Comparison of ENCODE assay signal across 10 cellular contexts in the genomic region with DNA sequence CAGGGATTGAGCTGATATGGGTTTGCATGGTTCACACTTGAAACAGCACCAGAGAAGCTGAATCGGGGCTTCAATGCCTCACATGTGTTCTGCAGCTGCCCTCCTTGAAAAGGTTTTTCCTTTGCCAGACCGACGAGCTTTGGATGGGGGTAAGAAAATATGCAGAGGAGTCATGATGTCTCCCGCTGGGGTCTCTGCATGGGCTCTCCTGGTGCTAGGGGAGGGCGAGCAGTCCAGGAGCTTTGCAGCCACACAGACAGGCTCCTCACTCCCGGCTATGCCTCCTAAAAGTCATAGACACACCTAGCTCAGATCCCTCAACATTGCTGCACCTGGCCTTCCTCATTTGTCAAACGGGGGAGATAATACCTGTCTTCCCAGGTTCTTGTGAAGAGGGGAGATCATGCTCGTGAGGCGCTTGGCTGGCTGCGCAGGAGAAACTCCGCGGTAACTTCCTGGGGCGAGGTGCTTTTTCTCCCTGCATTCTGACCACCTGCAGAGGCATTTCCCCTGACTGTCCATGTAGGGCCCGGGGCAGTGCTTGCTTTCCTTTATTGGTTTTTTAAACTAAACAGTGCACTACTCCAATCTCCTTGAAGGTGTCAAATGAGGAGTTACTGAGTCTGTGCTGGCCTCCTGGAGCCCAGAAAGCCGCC.
A peak's percentile ranks its signal among the peaks of the same experiment; 100 is the strongest.
DNase-seq lines count a peak whose midpoint lies in the region; ATAC-seq, FAIRE-seq and TF ChIP-seq lines count a peak whose summit lies in the region.
"Had no signal": no experiment of that assay in that cellular context is flagged by ENCODE, and none has a peak within 500 bp of the region (broad histone marks: within the 10 kb centered on the region; RNA-seq: fewer than 3 reads in every experiment).

No MANE protein-coding gene starts in this region.

- H3K9me3 Mint-ChIP-seq in CD4-positive, alpha-beta memory T cell: no peaks in the 10 kb centered on the region
- H3K9me3 Mint-ChIP-seq: dendritic cell treated with granulocyte-macrophage colony-stimulating factor and Interleukin-4, amounts not matched to agents 40 ng/mL and 50 ng/mL, for 4 days had no signal

- H3K27me3 ChIP-seq in Loucy (ENCODE audit: insufficient read depth, low read length, poor library complexity, severe bottlenecking) (no peaks in the 10 kb centered on the region), iPS-20b (ENCODE audit: insufficient read depth, low read length) (peaks cover 22% of the 10 kb centered on the region)
- no peaks in the 10 kb centered on the region for H3K27me3 ChIP-seq in CD4-positive, alpha-beta memory T cell (ENCODE audit: insufficient read depth, low read length)

- peak overlapping the region; percentile 59 for H3K4me3 ChIP-seq in Loucy (ENCODE audit: low read length, poor library complexity, severe bottlenecking)
- peak overlapping the region; percentile 49 for H3K4me3 ChIP-seq in iPS-20b (ENCODE audit: low read length)
- H3K4me3 ChIP-seq in CD4-positive, alpha-beta memory T cell (ENCODE audit: low read length in 2 of 2): no peak overlapping the region

- H3F3A ChIP-seq in Loucy (ENCODE audit: low read depth): no peaks in the 10 kb centered on the region

- H2AFZ ChIP-seq in Loucy (ENCODE audit: low read length): peak overlapping the region; percentile 88

- H3K9me2 ChIP-seq in Loucy (replicated peaks; ENCODE audit: low read depth, low read length): no peaks in the 10 kb centered on the region

- peaks cover 10 to 22% of the 10 kb centered on the region in 2 donors for H3K27me3 Mint-ChIP-seq in CD4-positive, alpha-beta memory T cell

- H3K4me1 ChIP-seq in Loucy (ENCODE audit: insufficient read depth, low read length, poor library complexity, severe bottlenecking): no peaks in the 10 kb centered on the region
- peaks cover 36% of the 10 kb centered on the region for H3K4me1 ChIP-seq in iPS-20b (ENCODE audit: insufficient read depth, low read length)
- H3K4me1 ChIP-seq in CD4-positive, alpha-beta memory T cell (ENCODE audit: insufficient read depth, low read length): peaks cover 5% of the 10 kb centered on the region

- POLR2A ChIA-PET in CD4-positive, alpha-beta memory T cell (lab: Charles Lee; ENCODE audit: partially characterized antibody): interaction anchor here (1.5 kb wide), 1 partner anchor 113 kb away, joined by 11 read pairs; the partner anchor contains the start of gene PLXNA2

- H3K27ac ChIP-seq in iPS-20b (ENCODE audit: low read length): no peak overlapping the region
- no peak overlapping the region for H3K27ac ChIP-seq in CD4-positive, alpha-beta memory T cell (ENCODE audit: low read depth, low read length)

- no peak for DNase-seq in CD4-positive, alpha-beta memory T cell
- DNase-seq in HTR-8/SVneo (ENCODE audit: insufficient read length, low spot score): no peak
- DNase-seq in EL: no peak
- no peak for DNase-seq in activated T-cell treated with anti-CD3 and anti-CD28 coated beads, Interleukin-2, amount 50 U/mL, for 48 hours
- DNase-seq: GF-D8 had no signal

- FAIRE-seq in HTR-8/SVneo (lab: Jason Lieb, UNC): no peak

- CTCF ChIA-PET in CD4-positive, alpha-beta memory T cell (lab: Charles Lee; ENCODE audit: partially characterized antibody): interaction anchor here (0.7 to 3.2 kb wide), 13 partner anchors 9 to 130 kb away, joined by 3 to 44 read pairs (median 3); partner anchors contain the start of gene PLXNA2

- peak overlapping the region; percentile 65 for H3K4me2 ChIP-seq in Loucy (ENCODE audit: low read depth, low read length, poor library complexity, severe bottlenecking)

- peak overlapping the region in 1 of 8 donors; percentile 27 for H3K4me3 Mint-ChIP-seq in CD4-positive, alpha-beta memory T cell
- H3K4me3 Mint-ChIP-seq: dendritic cell treated with granulocyte-macrophage colony-stimulating factor and Interleukin-4, amounts not matched to agents 40 ng/mL and 50 ng/mL, for 4 days had no signal

- TF ChIP-seq CTCF in Loucy (conservative IDR thresholded peaks at IDR 0.05; ENCODE audit: low read length): no peak

- no peak overlapping the region for H3K27ac Mint-ChIP-seq in CD4-positive, alpha-beta memory T cell
- H3K27ac Mint-ChIP-seq: dendritic cell treated with granulocyte-macrophage colony-stimulating factor and Interleukin-4, amounts not matched to agents 40 ng/mL and 50 ng/mL, for 4 days had no signal

- ATAC-seq in GM18502 (IDR thresholded peaks at IDR 0.05; ENCODE audit: poor library complexity, unreplicated experiment): peak; percentile 64
- peak; percentile 24 for ATAC-seq in GM21825 (IDR thresholded peaks at IDR 0.05; ENCODE audit: unreplicated experiment)

- H3K4me1 Mint-ChIP-seq in CD4-positive, alpha-beta memory T cell: peaks cover 2 to 8% (median 6%) of the 10 kb centered on the region in 4 donors

- H3K36me3 ChIP-seq in Loucy (ENCODE audit: insufficient read depth, low read length) (no peaks in the 10 kb centered on the region), iPS-20b (ENCODE audit: insufficient read depth, low read depth, low read length) (no peaks in the 10 kb centered on the region)
- no peaks in the 10 kb centered on the region for H3K36me3 ChIP-seq in CD4-positive, alpha-beta memory T cell (ENCODE audit: insufficient read depth, low read length)

- H3K9ac ChIP-seq in Loucy (ENCODE audit: low read depth, low read length, poor library complexity, severe bottlenecking) (peak overlapping the region; percentile 28), iPS-20b (ENCODE audit: low read depth, low read length) (no peak overlapping the region)

- no peaks in the 10 kb centered on the region for H3K36me3 Mint-ChIP-seq in CD4-positive, alpha-beta memory T cell

- H3K79me2 ChIP-seq in Loucy (ENCODE audit: insufficient read depth, low read length): no peaks in the 10 kb centered on the region

- intact Hi-C loops in CD4-positive, alpha-beta memory T cell (cut with micrococcal nuclease): loop anchor here (1.0 kb wide), 1 partner anchor 114 kb away; no protein-coding TSS in a partner anchor

- no peaks in the 10 kb centered on the region for H4K20me1 ChIP-seq in Loucy (ENCODE audit: insufficient read depth, low read length, poor library complexity, severe bottlenecking)

- H3K9me3 ChIP-seq in Loucy (ENCODE audit: insufficient read depth, low read depth, low read length) (no peaks in the 10 kb centered on the region), iPS-20b (ENCODE audit: insufficient read depth, low read depth, low read length) (no peaks in the 10 kb centered on the region)
- H3K9me3 ChIP-seq in CD4-positive, alpha-beta memory T cell (ENCODE audit: control insufficient read depth in 1 of 2, low read length in 2 of 2): no peaks in the 10 kb centered on the region

Comparison
In these comparisons a context has a peak if more than half of its experiments do, and no peak if none do; other contexts are left out.
1. H3K4me3 ChIP-seq: peak in Loucy (single experiment) and iPS-20b (single experiment); none in CD4-positive, alpha-beta memory T cell (0 of 2).